ENCODE assay signal across 1 cellular context in genomic region chr7:73363225-73364005, GRCh38.
TF ChIP-seq lines count a peak whose summit lies in the region.

No MANE protein-coding gene starts in this region.

TF ChIP-seq in HepG2, 621 proteins besides CTCF, POLR2A, EP300 and RAD21:
- TF ChIP-seq POLR2AphosphoS5 (IDR thresholded peaks at IDR 0.05; ENCODE audit: low read depth, low read length) (no peak), FOXO1 (CRISPR knock-in tag; IDR thresholded peaks at IDR 0.05) (no peak), FOXK1 (CRISPR knock-in tag; IDR thresholded peaks at IDR 0.05; ENCODE audit: borderline replicate concordance, low read depth) (no peak), ZNF678 (CRISPR knock-in tag; IDR thresholded peaks at IDR 0.05) (no peak), SATB2 (CRISPR knock-in tag; IDR thresholded peaks at IDR 0.05) (no peak), RAD51 (IDR thresholded peaks at IDR 0.05; ENCODE audit: borderline replicate concordance) (no peak), STAG1 (CRISPR knock-in tag; IDR thresholded peaks at IDR 0.05) (no peak), HMG20B (CRISPR knock-in tag; conservative IDR thresholded peaks at IDR 0.05) (no peak), ZNF34 (CRISPR knock-in tag; IDR thresholded peaks at IDR 0.05; ENCODE audit: borderline replicate concordance) (no peak), ASH2L (IDR thresholded peaks at IDR 0.05; ENCODE audit: insufficient read length, low read depth, low read length) (no peak), ELF1 (CRISPR knock-in tag; IDR thresholded peaks at IDR 0.05) (no peak), KDM6A (CRISPR knock-in tag; IDR thresholded peaks at IDR 0.05; ENCODE audit: low read depth) (no peak), DNMT1 (CRISPR knock-in tag; IDR thresholded peaks at IDR 0.05) (no peak), ZIK1 (CRISPR knock-in tag; IDR thresholded peaks at IDR 0.05; ENCODE audit: borderline replicate concordance, low read depth) (no peak), ZNF770 (CRISPR knock-in tag; IDR thresholded peaks at IDR 0.05) (no peak), PITX1 (CRISPR knock-in tag; IDR thresholded peaks at IDR 0.05) (no peak), ZNF543 (CRISPR knock-in tag; IDR thresholded peaks at IDR 0.05) (no peak), ZKSCAN8 (CRISPR knock-in tag; IDR thresholded peaks at IDR 0.05; ENCODE audit: borderline replicate concordance) (no peak)
- TF ChIP-seq, protein P1, sequence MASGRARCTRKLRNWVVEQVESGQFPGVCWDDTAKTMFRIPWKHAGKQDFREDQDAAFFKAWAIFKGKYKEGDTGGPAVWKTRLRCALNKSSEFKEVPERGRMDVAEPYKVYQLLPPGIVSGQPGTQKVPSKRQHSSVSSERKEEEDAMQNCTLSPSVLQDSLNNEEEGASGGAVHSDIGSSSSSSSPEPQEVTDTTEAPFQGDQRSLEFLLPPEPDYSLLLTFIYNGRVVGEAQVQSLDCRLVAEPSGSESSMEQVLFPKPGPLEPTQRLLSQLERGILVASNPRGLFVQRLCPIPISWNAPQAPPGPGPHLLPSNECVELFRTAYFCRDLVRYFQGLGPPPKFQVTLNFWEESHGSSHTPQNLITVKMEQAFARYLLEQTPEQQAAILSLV (CRISPR knock-in tag; IDR thresholded peaks at IDR 0.05; ENCODE audit: borderline replicate concordance), result no peak
TF ChIP-seq in HepG2: peak in this region for 0.
